Comparison of ENCODE assay signal across 20 cellular contexts in the genomic region with DNA sequence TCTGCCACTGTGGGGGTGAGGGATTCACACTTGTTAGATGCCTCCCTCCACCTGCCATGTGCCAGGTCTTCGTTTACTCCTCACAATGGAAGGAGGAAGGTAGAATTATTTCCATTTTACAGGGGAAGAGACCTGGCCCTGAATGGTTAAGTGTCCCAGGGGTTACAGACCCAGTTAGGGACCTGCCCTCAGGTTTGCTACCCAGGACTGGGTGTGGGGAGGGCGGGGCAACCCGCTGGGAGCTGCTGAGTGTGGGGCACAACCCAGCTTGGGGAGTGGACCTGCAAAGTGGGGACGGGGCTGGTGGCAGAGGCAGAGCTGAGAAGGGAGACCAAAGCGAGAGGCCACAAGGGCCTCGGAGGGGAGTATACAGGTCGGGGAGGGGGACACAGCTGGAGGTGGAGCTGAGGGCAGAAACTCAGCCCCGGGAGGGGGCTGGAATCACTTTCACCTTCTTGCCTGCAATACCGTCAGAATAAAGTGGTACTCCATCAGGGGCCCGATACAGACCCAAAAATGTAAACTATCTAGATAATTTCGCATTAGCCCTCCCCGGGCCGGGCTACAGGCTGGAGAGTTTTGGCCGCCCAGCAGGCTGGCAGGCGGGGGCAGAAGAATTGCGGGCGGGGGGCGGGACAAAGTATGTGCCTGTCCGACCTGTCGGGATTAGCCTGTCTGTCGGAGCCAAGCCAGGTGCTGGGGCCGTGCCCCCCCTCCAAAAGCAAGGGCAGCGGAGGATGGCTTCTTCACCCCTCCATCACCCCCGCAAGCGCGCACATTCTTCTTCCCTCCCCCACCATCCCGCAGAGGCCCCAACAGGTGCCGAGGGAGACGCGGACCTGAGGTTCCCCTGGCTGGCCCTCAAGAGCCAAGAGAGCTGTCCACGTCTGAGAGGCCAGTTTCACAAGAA. TPM values are rescaled to one million over a fixed set of nuclear protein-coding genes. Genes with fewer than 3 reads are reported as not detected.
A peak's percentile ranks its signal among the peaks of the same experiment; 100 is the strongest.
DNase-seq lines count a peak whose midpoint lies in the region; ATAC-seq and TF ChIP-seq lines count a peak whose summit lies in the region.
"Had no signal": no experiment of that assay in that cellular context is flagged by ENCODE, and none has a peak within 500 bp of the region (broad histone marks: within the 10 kb centered on the region; RNA-seq: fewer than 3 reads in every experiment).

No MANE protein-coding gene starts in this region.

- H3K9me3 Mint-ChIP-seq in GM23338, result no peaks in the 10 kb centered on the region
- H3K9me3 Mint-ChIP-seq in WTC11, result no peaks in the 10 kb centered on the region
- H3K9me3 Mint-ChIP-seq: CD4-positive, alpha-beta T cell had no signal

- no peaks in the 10 kb centered on the region for H3K79me2 ChIP-seq in GM23338 (replicated peaks; ENCODE audit: insufficient read depth)

- no peak for TF ChIP-seq CTCF in GM23338 (conservative IDR thresholded peaks at IDR 0.05; ENCODE audit: low read depth in 2 of 2)
- TF ChIP-seq CTCF in WTC11 (IDR thresholded peaks at IDR 0.05), result no peak
- no peak for TF ChIP-seq CTCF in heart right ventricle (IDR thresholded peaks at IDR 0.05)

- peak overlapping the region; percentile 79 for H3K4me2 ChIP-seq in GM23338

- no peak overlapping the region for H3K27ac Mint-ChIP-seq in GM23338
- no peak overlapping the region for H3K27ac Mint-ChIP-seq in WTC11
- H3K27ac Mint-ChIP-seq: CD4-positive, alpha-beta T cell had no signal

- H3K27me3 Mint-ChIP-seq in GM23338 (ENCODE audit: insufficient read depth, low read depth, poor library complexity) (peaks cover 88% of the 10 kb centered on the region), WTC11 (ENCODE audit: low read depth) (no peaks in the 10 kb centered on the region; the same call in 1 of the 2 replicates)

- H3F3A ChIP-seq in GM23338 (replicated peaks; ENCODE audit: low read depth), result no peaks in the 10 kb centered on the region

- no peaks in the 10 kb centered on the region for H3K9me3 ChIP-seq in heart right ventricle
- H3K9me3 ChIP-seq: psoas muscle had no signal

- no peaks in the 10 kb centered on the region; the same call in none of the 2 replicates for H4K20me1 ChIP-seq in GM23338 (replicated peaks; ENCODE audit: insufficient read depth)

- H3K4me1 ChIP-seq in GM23338 (ENCODE audit: insufficient read depth) (peaks cover 11% of the 10 kb centered on the region; the same call in 1 of the 2 replicates), heart right ventricle (peaks cover 0 to 12% (median 5%) of the 10 kb centered on the region in 9 donors)
- H3K4me1 ChIP-seq: psoas muscle had no signal

- intact Hi-C loops in heart right ventricle (cut with DNase I), result no loop called here

- peak overlapping the region; percentile 76 for H2AFZ ChIP-seq in GM23338

- POLR2A ChIA-PET in WTC11 (lab: Charles Lee), result no interaction called here

- H3K4me3 ChIP-seq in GM23338, result peak overlapping the region; percentile 57
- peak overlapping the region in 5 of 7 experiments; percentile 14 to 32 (median 21) for H3K4me3 ChIP-seq in skin epidermis
- no peak overlapping the region for H3K4me3 ChIP-seq in heart right ventricle
- H3K4me3 ChIP-seq: lung had no signal

- WGBS in heart right ventricle, 2 donors, result 2% methylated on average over 31 of the region's 31 CpGs

- DNase-seq in GM23338 (ENCODE audit: low spot score), result peak; percentile 37
- peak; percentile 31 for DNase-seq in WTC11 (ENCODE audit: low spot score)
- DNase-seq in iPS-NIHi11 (ENCODE audit: low spot score), result peak; percentile 38
- DNase-seq in OCI-M1 (lab: John Stamatoyannopoulos, UW), result no peak
- no peak for DNase-seq in medulla oblongata (ENCODE audit: extremely low spot score)
- no peak for DNase-seq in heart right ventricle
- DNase-seq: activated CD8-positive, alpha-beta memory T cell treated with anti-CD3 and anti-CD28 coated beads, Interleukin-2, amount 50 U/mL, for 48 hours; activated naive CD4-positive, alpha-beta T cell; CD4-positive, alpha-beta T cell; DMS53; effector CD4-positive, alpha-beta T cell; NCI-H524 treated with DMSO at 0.1 percent for 48 hours; psoas muscle; SHP77; small intestine had no signal

- H3K4me3 Mint-ChIP-seq in GM23338, result peak overlapping the region; percentile 63
- H3K4me3 Mint-ChIP-seq in WTC11, result peak overlapping the region; percentile 60

- no peak for TF ChIP-seq POLR2A in GM18505 (IDR thresholded peaks at IDR 0.05; ENCODE audit: borderline replicate concordance, extremely low read depth, insufficient read depth, insufficient read length)

- ATAC-seq in GM23338, result peak; percentile 27
- peak; percentile 8; the same call in 1 of the 2 replicates for ATAC-seq in WTC11
- no peak for ATAC-seq in GM18505 (IDR thresholded peaks at IDR 0.05; ENCODE audit: unreplicated experiment)
- ATAC-seq in heart right ventricle, result no peak

- no peaks in the 10 kb centered on the region for H3K36me3 Mint-ChIP-seq in GM23338 (ENCODE audit: low read depth)
- H3K36me3 Mint-ChIP-seq in WTC11, result no peaks in the 10 kb centered on the region

- H3K9me2 ChIP-seq in GM23338 (ENCODE audit: insufficient read depth), result no peaks in the 10 kb centered on the region

- no peaks in the 10 kb centered on the region for H3K36me3 ChIP-seq in GM23338 (ENCODE audit: insufficient read depth)
- no peaks in the 10 kb centered on the region for H3K36me3 ChIP-seq in heart right ventricle

- H3K27me3 ChIP-seq in GM23338 (ENCODE audit: insufficient read depth) (peaks cover 100% of the 10 kb centered on the region), heart right ventricle (peaks cover 12 to 100% (median 99%) of the 10 kb centered on the region in 7 donors)

- H3K4me1 Mint-ChIP-seq in GM23338 (peaks cover 14% of the 10 kb centered on the region; the same call in 2 of the 3 replicates), WTC11 (peaks cover 11% of the 10 kb centered on the region)

- CTCF ChIA-PET in WTC11 (lab: Charles Lee), result interaction anchor here (1.3 to 3.1 kb wide), 3 partner anchors 11 to 30 kb away, joined by 3 to 11 read pairs (median 9); no protein-coding TSS in a partner anchor

- H3K27ac ChIP-seq in GM23338 (ENCODE audit: low read depth) (no peak overlapping the region), skin epidermis (peak overlapping the region in 1 of 21 experiments; percentile 59), heart right ventricle (no peak overlapping the region)
- H3K27ac ChIP-seq: psoas muscle had no signal

TF ChIP-seq in WTC11, 78 proteins besides CTCF, POLR2A, EP300 and RAD21 (continues in another document):
- TF ChIP-seq SOX15 (CRISPR knock-in tag; IDR thresholded peaks at IDR 0.05) (no peak), JAZF1 (CRISPR knock-in tag; IDR thresholded peaks at IDR 0.05) (no peak), NR3C1 (CRISPR knock-in tag; conservative IDR thresholded peaks at IDR 0.05; ENCODE audit: low read depth) (no peak), ARID4B (CRISPR knock-in tag; IDR thresholded peaks at IDR 0.05; ENCODE audit: borderline replicate concordance) (no peak), ZNF219 (CRISPR knock-in tag; IDR thresholded peaks at IDR 0.05; ENCODE audit: borderline replicate concordance) (no peak), OVOL2 (CRISPR knock-in tag; IDR thresholded peaks at IDR 0.05; ENCODE audit: borderline replicate concordance) (no peak)

RNA-seq across cellular contexts. Expression of gene RSPO1, which starts 1.4 kb away (rescaled TPM):
- 0.19 TPM in 1 of 2 replicates, not detected in the other for total RNA-seq in GM23338 (2014; rRNA removed; shearing (Covaris generic))
- polyA plus RNA-seq in GM23338 (2016; fragmentation: Nextera tagmentation; extraction: Ambion mirVana) (0.11 and 0.12 TPM in 2 replicates), heart right ventricle (under 1 TPM in 1 of 2 donors, not detected in 1; 0.03 TPM)
- total RNA-seq in WTC11 (2021) (0.11 to 0.16 TPM (median 0.13 TPM) in 3 replicates), heart right ventricle (under 1 TPM in 2 of 10 donors, not detected in 8; 0.10 to 0.35 TPM)
- total RNA-seq: CD4-positive, alpha-beta T cell; LHCN-M2; myocyte; psoas muscle had no signal

RNA-seq across cellular contexts. Expression of gene GNL2, which starts 37.6 kb away (rescaled TPM):
- total RNA-seq in GM23338 (2014; rRNA removed; shearing (Covaris generic)), result 66.1 and 78.4 TPM in 2 replicates
- polyA plus RNA-seq in GM23338 (2016; fragmentation: Nextera tagmentation; extraction: Ambion mirVana) (105 and 121 TPM in 2 replicates), heart right ventricle (100 to 1,000 TPM in 1 of 2 donors, 10 to 100 TPM in 1; 41.5 to 196 TPM)
- total RNA-seq in WTC11 (2021) (72.3 to 92.8 TPM (median 75.9 TPM) in 3 replicates), heart right ventricle (10 to 100 TPM; 20.2 to 35.4 (median 22.3) TPM)

RNA-seq across cellular contexts. Expression of gene CDCA8, which starts 59.0 kb away (rescaled TPM):
- total RNA-seq in GM23338 (2014; rRNA removed; shearing (Covaris generic)), result 31.6 and 35.3 TPM in 2 replicates
- polyA plus RNA-seq in GM23338 (2016; fragmentation: Nextera tagmentation; extraction: Ambion mirVana) (37.9 and 38.9 TPM in 2 replicates), heart right ventricle (under 1 TPM; 0.29 to 0.41 TPM)
- total RNA-seq in WTC11 (2021) (42.1 to 47.7 TPM (median 43.3 TPM) in 3 replicates), heart right ventricle (1 to 10 TPM in 1 of 10 donors, under 1 TPM in 8, not detected in 1; 0.09 to 2.9 (median 0.42) TPM)

Comparison
In these comparisons a context has a peak if more than half of its experiments do, and no peak if none do; other contexts are left out.
1. ATAC-seq: peak in GM23338 (single experiment) and WTC11 (single experiment); none in GM18505 (single experiment) and heart right ventricle (0 of 8).
2. DNase-seq: peak in GM23338 (single experiment), WTC11 (single experiment) and iPS-NIHi11 (single experiment); none in OCI-M1 (single experiment), medulla oblongata (single experiment) and heart right ventricle (0 of 2).
3. H3K4me3 ChIP-seq: peak in GM23338 (single experiment) and skin epidermis (5 of 7); none in heart right ventricle (0 of 10).